Comparison of ENCODE assay signal across 39 cellular contexts in genomic region chr15:44177139-44177538, GRCh38. TPM values are rescaled to one million over a fixed set of nuclear protein-coding genes. Genes with fewer than 3 reads are reported as not detected.
"Had no signal": no experiment of that assay in that cellular context is flagged by ENCODE, and none has a peak within 500 bp of the region (broad histone marks: within the 10 kb centered on the region; RNA-seq: fewer than 3 reads in every experiment).

No MANE protein-coding gene starts in this region.

- H3K9me3 Mint-ChIP-seq: activated B cell treated with CpG ODN at 0.5 μM for 24 hours; activated naive CD4-positive, alpha-beta T cell treated with anti-CD3 and anti-CD28 coated beads for 36 hours; activated naive CD4-positive, alpha-beta T cell treated with anti-CD3 and anti-CD28 coated beads, Interleukin-2, amount 50 U/mL, for 24 hours; activated naive CD8-positive, alpha-beta T cell treated with anti-CD3 and anti-CD28 coated beads for 36 hours; activated naive CD8-positive, alpha-beta T cell treated with anti-CD3 and anti-CD28 coated beads, Interleukin-2, amount 50 U/mL, for 24 hours; activated T-helper 1 cell treated with anti-CD3 and anti-CD28 coated beads, Interleukin-12 subunit alpha, Interleukin-12 subunit beta, Interleukin-2, Interleukin-4 antibody, amounts not matched to agents 30 ng/mL and 10 ng/mL and 1 ng/mL, durations not matched to agents 14 hours and 24 hours and 36 hours; activated T-helper 2 cell treated with anti-CD3 and anti-CD28 coated beads, Interferon-gamma antibody, Interleukin-2, Interleukin-4, amounts not matched to agents 10 μg/mL and 5 μg/mL and 100 μg/mL, durations not matched to agents 14 hours and 24 hours and 36 hours; brain; dendritic cell treated with granulocyte-macrophage colony-stimulating factor and Interleukin-4, amounts not matched to agents 40 ng/mL and 50 ng/mL, for 4 days; effector memory CD8-positive, alpha-beta T cell; T-helper 2 cell treated with Interferon-gamma antibody and Interleukin-4, amounts not matched to agents 5 μg/mL and 100 μg/mL, for 36 hours had no signal

- H3K4me1 Mint-ChIP-seq: activated B cell treated with CpG ODN at 0.5 μM for 24 hours; activated CD8-positive, alpha-beta memory T cell treated with anti-CD3 and anti-CD28 coated beads, Interleukin-2, amount 10 ng/mL, durations not matched to agents 7 days and 5 days; activated naive CD4-positive, alpha-beta T cell treated with anti-CD3 and anti-CD28 coated beads, Interleukin-2, amount 50 U/mL, for 24 hours; activated naive CD8-positive, alpha-beta T cell treated with anti-CD3 and anti-CD28 coated beads for 36 hours; activated naive CD8-positive, alpha-beta T cell treated with anti-CD3 and anti-CD28 coated beads, Interleukin-2, amount 50 U/mL, for 24 hours; brain; T-helper 17 cell had no signal

- H3K36me3 ChIP-seq: adrenal gland, breast epithelium, cardiac muscle cell, esophagus muscularis mucosa, gastroesophageal sphincter, heart right ventricle, WERI-Rb-1 had no signal

- H3K4me1 ChIP-seq: adrenal gland, breast epithelium, esophagus muscularis mucosa, gastroesophageal sphincter, heart right ventricle had no signal

- H3K27ac ChIP-seq: adrenal gland, breast epithelium, cardiac muscle cell, coronary artery, esophagus muscularis mucosa, gastroesophageal sphincter, heart right ventricle, WERI-Rb-1 had no signal

- H3K4me3 ChIP-seq: adrenal gland, breast epithelium, cardiac muscle cell, coronary artery, dorsolateral prefrontal cortex, esophagus muscularis mucosa, gastroesophageal sphincter, heart right ventricle had no signal

- ATAC-seq: activated CD4-positive, CD25-positive, alpha-beta regulatory T cell treated with anti-CD3 and anti-CD28 coated beads, Interleukin-2, amount 50 U/mL, for 24 hours; activated CD8-positive, alpha-beta memory T cell treated with anti-CD3 and anti-CD28 coated beads, Interleukin-2, amount 10 ng/mL, durations not matched to agents 7 days and 5 days; activated CD8-positive, alpha-beta T cell treated with anti-CD3 and anti-CD28 coated beads, Interleukin-2, amount 10 ng/mL, durations not matched to agents 7 days and 5 days; activated naive CD8-positive, alpha-beta T cell treated with anti-CD3 and anti-CD28 coated beads, Interleukin-2, amount 50 U/mL, for 24 hours; effector memory CD8-positive, alpha-beta T cell; gastroesophageal sphincter; heart right ventricle; T-helper 17 cell had no signal

- H3K9me3 ChIP-seq: adrenal gland, breast epithelium, esophagus muscularis mucosa, gastroesophageal sphincter, heart right ventricle had no signal

- H3K36me3 Mint-ChIP-seq: activated CD8-positive, alpha-beta memory T cell treated with anti-CD3 and anti-CD28 coated beads, Interleukin-2, amount 10 ng/mL, durations not matched to agents 7 days and 5 days; activated naive CD4-positive, alpha-beta T cell treated with anti-CD3 and anti-CD28 coated beads, Interleukin-2, amount 50 U/mL, for 24 hours; activated naive CD8-positive, alpha-beta T cell treated with anti-CD3 and anti-CD28 coated beads for 36 hours had no signal

- DNase-seq: activated B cell treated with CpG ODN at 0.5 μM for 24 hours; activated CD4-positive, alpha-beta T cell treated with anti-CD3 and anti-CD28 coated beads for 48 hours; activated CD4-positive, alpha-beta T cell treated with anti-CD3 and anti-CD28 coated beads, Interleukin-2, amount 50 U/mL, for 1 hour; activated CD4-positive, alpha-beta T cell treated with anti-CD3 and anti-CD28 coated beads, Interleukin-2, amount 50 U/mL, for 48 hours; activated CD8-positive, alpha-beta memory T cell treated with anti-CD3 and anti-CD28 coated beads, Interleukin-2, amount 10 ng/mL, durations not matched to agents 7 days and 5 days; activated CD8-positive, alpha-beta memory T cell treated with anti-CD3 and anti-CD28 coated beads, Interleukin-2, amount 50 U/mL, for 4 hours; activated CD8-positive, alpha-beta T cell treated with anti-CD3 and anti-CD28 coated beads, Interleukin-2, amount 10 ng/mL, durations not matched to agents 7 days and 5 days; activated effector memory CD4-positive, alpha-beta T cell treated with anti-CD3 and anti-CD28 coated beads, Interleukin-2, amount 50 U/mL, for 16 hours; activated naive CD4-positive, alpha-beta T cell treated with anti-CD3 and anti-CD28 coated beads for 36 hours; activated naive CD8-positive, alpha-beta T cell treated with anti-CD3 and anti-CD28 coated beads for 36 hours; activated naive CD8-positive, alpha-beta T cell treated with anti-CD3 and anti-CD28 coated beads, Interleukin-2, amount 50 U/mL, for 24 hours; activated T-cell treated with anti-CD3 and anti-CD28 coated beads, Interleukin-2, amount 50 U/mL, for 1 hour; activated T-cell treated with anti-CD3 and anti-CD28 coated beads, Interleukin-2, amount 50 U/mL, for 48 hours; adrenal gland; amygdala; aorta; central memory CD4-positive, alpha-beta T cell; cerebellar nuclear complex; dorsolateral prefrontal cortex; effector memory CD8-positive, alpha-beta T cell; erythroblast; foreskin melanocyte; heart right ventricle; T-helper 1 cell; T-helper 17 cell; T1000; WERI-Rb-1 had no signal

- H3K27me3 ChIP-seq: adrenal gland, cardiac muscle cell, dorsolateral prefrontal cortex had no signal

- H3K4me3 Mint-ChIP-seq: activated B cell treated with CpG ODN at 0.5 μM for 24 hours; activated CD8-positive, alpha-beta memory T cell treated with anti-CD3 and anti-CD28 coated beads, Interleukin-2, amount 10 ng/mL, durations not matched to agents 7 days and 5 days; activated CD8-positive, alpha-beta T cell treated with anti-CD3 and anti-CD28 coated beads, Interleukin-2, amount 10 ng/mL, durations not matched to agents 7 days and 5 days; activated naive CD4-positive, alpha-beta T cell treated with anti-CD3 and anti-CD28 coated beads for 36 hours; activated naive CD4-positive, alpha-beta T cell treated with anti-CD3 and anti-CD28 coated beads, Interleukin-2, amount 50 U/mL, for 24 hours; activated naive CD8-positive, alpha-beta T cell treated with anti-CD3 and anti-CD28 coated beads for 36 hours; activated naive CD8-positive, alpha-beta T cell treated with anti-CD3 and anti-CD28 coated beads, Interleukin-2, amount 50 U/mL, for 24 hours; activated T-helper 1 cell treated with anti-CD3 and anti-CD28 coated beads, Interleukin-12 subunit alpha, Interleukin-12 subunit beta, Interleukin-2, Interleukin-4 antibody, amounts not matched to agents 30 ng/mL and 10 ng/mL and 1 ng/mL, durations not matched to agents 14 hours and 24 hours and 36 hours; brain; dendritic cell treated with granulocyte-macrophage colony-stimulating factor and Interleukin-4, amounts not matched to agents 40 ng/mL and 50 ng/mL, for 4 days; effector memory CD8-positive, alpha-beta T cell; T-helper 17 cell; T-helper 2 cell treated with Interferon-gamma antibody and Interleukin-4, amounts not matched to agents 5 μg/mL and 100 μg/mL, for 36 hours had no signal

- H3K27ac Mint-ChIP-seq: activated B cell treated with CpG ODN at 0.5 μM for 24 hours; activated CD8-positive, alpha-beta memory T cell treated with anti-CD3 and anti-CD28 coated beads, Interleukin-2, amount 10 ng/mL, durations not matched to agents 7 days and 5 days; activated CD8-positive, alpha-beta T cell treated with anti-CD3 and anti-CD28 coated beads, Interleukin-2, amount 10 ng/mL, durations not matched to agents 7 days and 5 days; activated naive CD4-positive, alpha-beta T cell treated with anti-CD3 and anti-CD28 coated beads for 36 hours; activated naive CD4-positive, alpha-beta T cell treated with anti-CD3 and anti-CD28 coated beads, Interleukin-2, amount 50 U/mL, for 24 hours; activated naive CD8-positive, alpha-beta T cell treated with anti-CD3 and anti-CD28 coated beads for 36 hours; activated naive CD8-positive, alpha-beta T cell treated with anti-CD3 and anti-CD28 coated beads, Interleukin-2, amount 50 U/mL, for 24 hours; activated T-helper 1 cell treated with anti-CD3 and anti-CD28 coated beads, Interleukin-12 subunit alpha, Interleukin-12 subunit beta, Interleukin-2, Interleukin-4 antibody, amounts not matched to agents 30 ng/mL and 10 ng/mL and 1 ng/mL, durations not matched to agents 14 hours and 24 hours and 36 hours; activated T-helper 2 cell treated with anti-CD3 and anti-CD28 coated beads, Interferon-gamma antibody, Interleukin-2, Interleukin-4, amounts not matched to agents 10 μg/mL and 5 μg/mL and 100 μg/mL, durations not matched to agents 14 hours and 24 hours and 36 hours; brain; dendritic cell treated with granulocyte-macrophage colony-stimulating factor and Interleukin-4, amounts not matched to agents 40 ng/mL and 50 ng/mL, for 4 days; effector memory CD8-positive, alpha-beta T cell; T-helper 17 cell; T-helper 2 cell treated with Interferon-gamma antibody and Interleukin-4, amounts not matched to agents 5 μg/mL and 100 μg/mL, for 36 hours had no signal

RNA-seq across cellular contexts. Expression of gene FRMD5, which starts 17.9 kb away (rescaled TPM):
- total RNA-seq: activated CD8-positive, alpha-beta T cell treated with anti-CD3 and anti-CD28 coated beads, Interleukin-2, amount 10 ng/mL, durations not matched to agents 7 days and 5 days; activated T-helper 1 cell treated with anti-CD3 and anti-CD28 coated beads, Interleukin-12 subunit alpha, Interleukin-12 subunit beta, Interleukin-2, Interleukin-4 antibody, amounts not matched to agents 30 ng/mL and 10 ng/mL and 1 ng/mL, durations not matched to agents 14 hours and 24 hours and 36 hours; T-helper 17 cell had no signal
